In genomic region chr1:10431065-10431730, GRCh38 we compare ENCODE assay signal across 8 cellular contexts. TPM values are rescaled to one million over a fixed set of nuclear protein-coding genes. Genes with fewer than 3 reads are reported as not detected.
DNase-seq lines count a peak whose midpoint lies in the region; ATAC-seq and TF ChIP-seq lines count a peak whose summit lies in the region.

No MANE protein-coding gene starts in this region.

- intact Hi-C loops in heart left ventricle (cut with DNase I) (loop anchor here in 9 of 10 donors (2.0 to 10.0 kb wide), 7 partner anchors 36 to 64 kb away; partner anchors contain the start of genes DFFA (in 4 of the 9) and PEX14 (in 3 of the 9)), Right ventricle myocardium superior (cut with DNase I) (loop anchor here (10.0 kb wide), 1 partner anchor 64 kb away; no protein-coding TSS in a partner anchor)

- POLR2A ChIA-PET in RWPE1 (lab: Yijun Ruan, JAX; ENCODE audit: low non-redundant PET), result no interaction called here

- H3K4me3 Mint-ChIP-seq in neural crest cell, result peak overlapping the region; percentile 94

- peaks cover 36% of the 10 kb centered on the region for H3K4me1 Mint-ChIP-seq in neural crest cell

- peak overlapping the region; percentile 79 for H3K27ac Mint-ChIP-seq in neural crest cell (ENCODE audit: unreplicated experiment)

- H3K9me3 ChIP-seq in heart left ventricle, result no peaks in the 10 kb centered on the region

- peak overlapping the region; percentile 61 to 93 (median 82) for H3K4me3 ChIP-seq in heart left ventricle

- no peak for TF ChIP-seq CTCF in heart left ventricle (IDR thresholded peaks at IDR 0.05)
- no peak for TF ChIP-seq CTCF in RWPE1 (conservative IDR thresholded peaks at IDR 0.05; ENCODE audit: low read depth)
- no peak for TF ChIP-seq CTCF in neural crest cell (conservative IDR thresholded peaks at IDR 0.05)

- CTCF ChIA-PET in RWPE1 (lab: Yijun Ruan, JAX), result interaction anchor here (0.6 to 3.5 kb wide), 4 partner anchors 8 to 63 kb away, joined by 3 to 44 read pairs (median 5); no protein-coding TSS in a partner anchor

- H3K27me3 ChIP-seq in heart left ventricle, result no peaks in the 10 kb centered on the region

- H3K36me3 ChIP-seq in heart left ventricle, result peaks cover 0 to 7% (median 0%) of the 10 kb centered on the region in 9 donors

- no peak for TF ChIP-seq POLR2A in heart left ventricle (IDR thresholded peaks at IDR 0.05)

- peak overlapping the region in 10 of 12 donors; percentile 7 to 82 (median 71) for H3K27ac ChIP-seq in heart left ventricle
- peak overlapping the region; percentile 84 for H3K27ac ChIP-seq in RWPE1

- H3K27me3 Mint-ChIP-seq in neural crest cell (ENCODE audit: low read depth), result no peaks in the 10 kb centered on the region

- peaks cover 0 to 26% (median 12%) of the 10 kb centered on the region in 12 donors for H3K4me1 ChIP-seq in heart left ventricle

- no peaks in the 10 kb centered on the region for H3K9me3 Mint-ChIP-seq in neural crest cell

- no peak for DNase-seq in heart left ventricle
- no peak for DNase-seq in Right ventricle myocardium superior
- no peak for DNase-seq in RWPE1 (ENCODE audit: low spot score)
- peak; percentile 25 for DNase-seq in effector CD8-positive, alpha-beta T cell (lab: John Stamatoyannopoulos, UW)
- no peak for DNase-seq in neural crest cell (ENCODE audit: low read depth, low spot score)
- DNase-seq in ureter (ENCODE audit: low spot score), result no peak
- DNase-seq in 8988T, result no peak

- H3K36me3 Mint-ChIP-seq in neural crest cell (ENCODE audit: low read depth), result peaks cover 4% of the 10 kb centered on the region

- WGBS in heart left ventricle, 4 donors, result 24 to 27% (median 26%) methylated on average over 30 to 31 of the region's 31 CpGs

- peak in 1 of 4 donors; percentile 3 for ATAC-seq in heart left ventricle
- no peak for ATAC-seq in Right ventricle myocardium superior (ENCODE audit: poor library complexity)
- no peak for ATAC-seq in HG02885 (IDR thresholded peaks at IDR 0.05; ENCODE audit: poor library complexity, unreplicated experiment)

RNA-seq across cellular contexts. Expression of gene CENPS, which starts 1.0 kb away (rescaled TPM):
- total RNA-seq in heart left ventricle, result 10 to 100 TPM in 1 of 9 donors, 1 to 10 TPM in 8; 2.4 to 11.6 (median 8.5) TPM
- polyA plus RNA-seq in heart left ventricle, result 1 to 10 TPM; 6.7 to 8.2 TPM
- 8.7 TPM for total RNA-seq in Right ventricle myocardium superior
- 25.9 and 26.9 TPM in 2 replicates for total RNA-seq in neural crest cell
- 14.9 TPM for total RNA-seq in ureter

RNA-seq across cellular contexts. Expression of gene CORT, which starts 18.6 kb away (rescaled TPM):
- total RNA-seq in heart left ventricle, result under 1 TPM in 2 of 9 donors, not detected in 7; 0.19 to 0.37 TPM
- polyA plus RNA-seq in heart left ventricle, result not detected
- total RNA-seq in Right ventricle myocardium superior, result 0.32 TPM
- 1.2 and 1.3 TPM in 2 replicates for total RNA-seq in neural crest cell
- 0.47 TPM for total RNA-seq in ureter

RNA-seq across cellular contexts. Expression of gene PGD, which starts 32.3 kb away (rescaled TPM):
- total RNA-seq in heart left ventricle, result 10 to 100 TPM; 25.0 to 95.2 (median 31.1) TPM
- 10 to 100 TPM; 13.3 to 30.9 TPM for polyA plus RNA-seq in heart left ventricle
- 34.4 TPM for total RNA-seq in Right ventricle myocardium superior
- total RNA-seq in neural crest cell, result 484 and 496 TPM in 2 replicates
- 85.1 TPM for total RNA-seq in ureter

RNA-seq across cellular contexts. Expression of gene DFFA, which starts 41.1 kb away (rescaled TPM):
- total RNA-seq in heart left ventricle (10 to 100 TPM; 16.0 to 27.6 (median 24.5) TPM), Right ventricle myocardium superior (20.8 TPM), neural crest cell (50.5 and 54.0 TPM in 2 replicates), ureter (36.1 TPM)
- 10 to 100 TPM; 10.4 to 26.0 TPM for polyA plus RNA-seq in heart left ventricle

RNA-seq across cellular contexts. Expression of gene PEX14, which starts 43.6 kb away (rescaled TPM):
- 10 to 100 TPM; 14.9 to 25.1 (median 19.6) TPM for total RNA-seq in heart left ventricle
- 10 to 100 TPM; 24.2 to 28.7 TPM for polyA plus RNA-seq in heart left ventricle
- total RNA-seq in Right ventricle myocardium superior, result 18.4 TPM
- 21.5 and 28.0 TPM in 2 replicates for total RNA-seq in neural crest cell
- 47.6 TPM for total RNA-seq in ureter
